Comparison of ENCODE assay signal across 27 cellular contexts in genomic region chr4:107125496-107125895, GRCh38.
DNase-seq lines count a peak whose midpoint lies in the region; TF ChIP-seq lines count a peak whose summit lies in the region.
"Had no signal": no experiment of that assay in that cellular context is flagged by ENCODE, and none has a peak within 500 bp of the region (broad histone marks: within the 10 kb centered on the region; RNA-seq: fewer than 3 reads in every experiment).

No MANE protein-coding gene starts in this region.

- no peaks in the 10 kb centered on the region for H3K27me3 Mint-ChIP-seq in activated T-helper 2 cell treated with anti-CD3 and anti-CD28 coated beads, Interferon-gamma antibody, Interleukin-2, Interleukin-4, amounts not matched to agents 10 μg/mL and 5 μg/mL and 100 μg/mL, durations not matched to agents 14 hours and 24 hours and 36 hours (ENCODE audit: low read depth)

- H3K4me3 Mint-ChIP-seq in activated T-helper 2 cell treated with anti-CD3 and anti-CD28 coated beads, Interferon-gamma antibody, Interleukin-2, Interleukin-4, amounts not matched to agents 10 μg/mL and 5 μg/mL and 100 μg/mL, durations not matched to agents 14 hours and 24 hours and 36 hours (ENCODE audit: low read depth), result no peak overlapping the region
- H3K4me3 Mint-ChIP-seq: CD4-positive, alpha-beta T cell had no signal

- H3F3A ChIP-seq in GM23248 (ENCODE audit: insufficient read depth), result peaks cover 2% of the 10 kb centered on the region; the same call in 1 of the 2 replicates

- no peak overlapping the region for H3K4me2 ChIP-seq in GM23248 (ENCODE audit: unreplicated experiment)
- H3K4me2 ChIP-seq in osteoblast (ENCODE audit: insufficient read depth, low read length), result no peak overlapping the region
- H3K4me2 ChIP-seq: BLaER1 had no signal

- H3K4me3 ChIP-seq in GM23248 (no peak overlapping the region), osteoblast (ENCODE audit: insufficient read depth, low read length) (no peak overlapping the region)
- H3K4me3 ChIP-seq: BLaER1, MG63, SJSA1 had no signal

- DNase-seq in AG08395 (ENCODE audit: low spot score) (peak; percentile 22), GM23248 (peak; percentile 61), fibroblast of gingiva (ENCODE audit: low read depth) (peak; percentile 13), osteoblast (ENCODE audit: insufficient read length, low spot score, missing footprints) (peak; percentile 47), NOMO-1 treated with dmso at 0.1 percent for 144 hours (lab: John Stamatoyannopoulos, UW; ENCODE audit: unreplicated experiment) (no peak), germinal center (ENCODE audit: low spot score) (no peak), DMS53 treated with DMSO at 0.1 percent for 48 hours (lab: John Stamatoyannopoulos, UW; ENCODE audit: unreplicated experiment) (no peak)
- DNase-seq in activated T-helper 2 cell treated with anti-CD3 and anti-CD28 coated beads, Interferon-gamma antibody, Interleukin-2, Interleukin-4, amounts not matched to agents 10 μg/mL and 5 μg/mL and 100 μg/mL, durations not matched to agents 14 hours and 24 hours and 36 hours (ENCODE audit: low spot score), result no peak
- DNase-seq: CD4-positive, alpha-beta T cell; COR-L47; DMS53; EL; GDM1; H7; IMR-90; KG1; MG63; NCI-H2029; NCI-H446 treated with DMSO at 0.1 percent for 48 hours; NCI-H526; NCI-H82; NK-92 treated with Interleukin-12 subunit alpha and Interleukin-12 subunit beta, amount 100 ng/mL, for 24 hours; Right ventricle myocardium superior; RPMI8226 had no signal

- no peaks in the 10 kb centered on the region for H3K9me2 ChIP-seq in GM23248 (ENCODE audit: insufficient read depth)

- H3K9me3 Mint-ChIP-seq in activated T-helper 2 cell treated with anti-CD3 and anti-CD28 coated beads, Interferon-gamma antibody, Interleukin-2, Interleukin-4, amounts not matched to agents 10 μg/mL and 5 μg/mL and 100 μg/mL, durations not matched to agents 14 hours and 24 hours and 36 hours, result no peaks in the 10 kb centered on the region
- H3K9me3 Mint-ChIP-seq: CD4-positive, alpha-beta T cell had no signal

- H3K27me3 ChIP-seq in GM23248 (replicated peaks; ENCODE audit: insufficient read depth) (no peaks in the 10 kb centered on the region), osteoblast (ENCODE audit: insufficient read depth, low read length) (no peaks in the 10 kb centered on the region)
- H3K27me3 ChIP-seq: BLaER1, MG63, SJSA1 had no signal

- peaks cover 25% of the 10 kb centered on the region for H3K4me1 ChIP-seq in GM23248 (ENCODE audit: insufficient read depth)
- peaks cover 34% of the 10 kb centered on the region for H3K4me1 ChIP-seq in osteoblast (ENCODE audit: insufficient read depth, low read length)
- H3K4me1 ChIP-seq: BLaER1 had no signal

- H3K9ac ChIP-seq in GM23248, result no peak overlapping the region
- H3K9ac ChIP-seq: BLaER1 had no signal

- H3K27ac ChIP-seq in GM23248, result no peak overlapping the region
- no peak overlapping the region for H3K27ac ChIP-seq in osteoblast (ENCODE audit: low read depth, low read length)
- H3K27ac ChIP-seq: 22Rv1, BLaER1, SJSA1 had no signal

- in situ Hi-C loops in GM23248 (cut with MboI), result no loop called here

- H3K79me2 ChIP-seq in GM23248 (ENCODE audit: insufficient read depth) (no peaks in the 10 kb centered on the region), osteoblast (ENCODE audit: insufficient read depth, low read length) (no peaks in the 10 kb centered on the region)

- no peak overlapping the region for H2AFZ ChIP-seq in GM23248
- no peak overlapping the region for H2AFZ ChIP-seq in osteoblast (ENCODE audit: low read length)

- no peaks in the 10 kb centered on the region for H3K36me3 Mint-ChIP-seq in activated T-helper 2 cell treated with anti-CD3 and anti-CD28 coated beads, Interferon-gamma antibody, Interleukin-2, Interleukin-4, amounts not matched to agents 10 μg/mL and 5 μg/mL and 100 μg/mL, durations not matched to agents 14 hours and 24 hours and 36 hours (ENCODE audit: low read depth)

- H4K20me1 ChIP-seq in GM23248 (ENCODE audit: insufficient read depth), result no peaks in the 10 kb centered on the region
- no peaks in the 10 kb centered on the region for H4K20me1 ChIP-seq in osteoblast (ENCODE audit: insufficient read depth, low read length)
- H4K20me1 ChIP-seq: BLaER1 had no signal

- WGBS in GM23248 (ENCODE audit: low coverage in 1 of 2, low lambda C conversion rate in 2 of 2, missing lambda C conversion rate in 2 of 2), 2 experiments, result 1 to 9% methylated on average over 2 of the region's 2 CpGs

- H3K4me1 Mint-ChIP-seq in activated T-helper 2 cell treated with anti-CD3 and anti-CD28 coated beads, Interferon-gamma antibody, Interleukin-2, Interleukin-4, amounts not matched to agents 10 μg/mL and 5 μg/mL and 100 μg/mL, durations not matched to agents 14 hours and 24 hours and 36 hours (ENCODE audit: low read depth), result no peaks in the 10 kb centered on the region

- H3K9me3 ChIP-seq in GM23248 (ENCODE audit: low read depth) (no peaks in the 10 kb centered on the region), osteoblast (ENCODE audit: low read depth, low read length) (no peaks in the 10 kb centered on the region)
- H3K9me3 ChIP-seq: BLaER1, MG63, SJSA1 had no signal

- no peak overlapping the region for H3K27ac Mint-ChIP-seq in activated T-helper 2 cell treated with anti-CD3 and anti-CD28 coated beads, Interferon-gamma antibody, Interleukin-2, Interleukin-4, amounts not matched to agents 10 μg/mL and 5 μg/mL and 100 μg/mL, durations not matched to agents 14 hours and 24 hours and 36 hours
- H3K27ac Mint-ChIP-seq: CD4-positive, alpha-beta T cell had no signal

- no peak for TF ChIP-seq CTCF in osteoblast (IDR thresholded peaks at IDR 0.05; ENCODE audit: extremely low read depth, low read depth, low read length)

- intact Hi-C loops in activated T-helper 2 cell treated with anti-CD3 and anti-CD28 coated beads, Interferon-gamma antibody, Interleukin-2, Interleukin-4, amounts not matched to agents 10 μg/mL and 5 μg/mL and 100 μg/mL, durations not matched to agents 14 hours and 24 hours and 36 hours (cut with micrococcal nuclease), result no loop called here

- no peaks in the 10 kb centered on the region for H3K36me3 ChIP-seq in GM23248 (ENCODE audit: low read depth)
- H3K36me3 ChIP-seq in osteoblast (ENCODE audit: insufficient read depth, low read length), result no peaks in the 10 kb centered on the region
- H3K36me3 ChIP-seq: BLaER1, MG63, SJSA1 had no signal

Comparison
In these comparisons a context has a peak if more than half of its experiments do, and no peak if none do; other contexts are left out.
1. DNase-seq: peak in AG08395 (single experiment), GM23248 (single experiment), fibroblast of gingiva (single experiment) and osteoblast (single experiment); none in NOMO-1 treated with dmso at 0.1 percent for 144 hours (single experiment), germinal center (single experiment), activated T-helper 2 cell treated with anti-CD3 and anti-CD28 coated beads, Interferon-gamma antibody, Interleukin-2, Interleukin-4, amounts not matched to agents 10 μg/mL and 5 μg/mL and 100 μg/mL, durations not matched to agents 14 hours and 24 hours and 36 hours (single experiment) and DMS53 treated with DMSO at 0.1 percent for 48 hours (single experiment).